1 cellular context compared by ENCODE assay signal in genomic region chr20:58408603-58409246, GRCh38.
A peak's percentile ranks its signal among the peaks of the same experiment; 100 is the strongest.
TF ChIP-seq lines count a peak whose summit lies in the region.

No MANE protein-coding gene starts in this region.

TF ChIP-seq in HepG2, 621 proteins besides CTCF, POLR2A, EP300 and RAD21 (continued from another document):
- TF ChIP-seq ZNF646 (CRISPR knock-in tag; IDR thresholded peaks at IDR 0.05) (no peak), ZNF558 (CRISPR knock-in tag; IDR thresholded peaks at IDR 0.05; ENCODE audit: borderline replicate concordance) (no peak), SP140L (CRISPR knock-in tag; IDR thresholded peaks at IDR 0.05; ENCODE audit: borderline replicate concordance) (no peak), ASH2L (IDR thresholded peaks at IDR 0.05; ENCODE audit: insufficient read length, low read depth, low read length) (peak; percentile 48), ZNF205 (CRISPR knock-in tag; IDR thresholded peaks at IDR 0.05) (no peak), DPF2 (CRISPR knock-in tag; IDR thresholded peaks at IDR 0.05; ENCODE audit: borderline replicate concordance, low read depth) (0 out of 2 replicates have a peak, but pooled peaks have one; percentile 44), ZNF513 (CRISPR knock-in tag; conservative IDR thresholded peaks at IDR 0.05) (no peak), SAP130 (CRISPR knock-in tag; IDR thresholded peaks at IDR 0.05; ENCODE audit: low read depth) (peak; percentile 60), NR2F2 (IDR thresholded peaks at IDR 0.05; ENCODE audit: borderline replicate concordance, low read depth) (no peak), ZNF17 (CRISPR knock-in tag; IDR thresholded peaks at IDR 0.05) (no peak), ZNF563 (CRISPR knock-in tag; IDR thresholded peaks at IDR 0.05) (no peak), NKX3-1 (CRISPR knock-in tag; IDR thresholded peaks at IDR 0.05) (no peak), ZNF547 (CRISPR knock-in tag; IDR thresholded peaks at IDR 0.05) (no peak)
